Comparison of ENCODE assay signal across 10 cellular contexts in genomic region chr1:169487153-169487552, GRCh38. TPM values are rescaled to one million over a fixed set of nuclear protein-coding genes. Genes with fewer than 3 reads are reported as not detected.
A peak's percentile ranks its signal among the peaks of the same experiment; 100 is the strongest.
DNase-seq lines count a peak whose midpoint lies in the region; TF ChIP-seq lines count a peak whose summit lies in the region.
"Had no signal": no experiment of that assay in that cellular context is flagged by ENCODE, and none has a peak within 500 bp of the region (broad histone marks: within the 10 kb centered on the region; RNA-seq: fewer than 3 reads in every experiment).

No MANE protein-coding gene starts in this region.

- H3K4me3 ChIP-seq in OCI-LY3 (ENCODE audit: low read length) (peak overlapping the region; percentile 83), endocrine pancreas (ENCODE audit: control insufficient read depth, insufficient read depth, low read length) (peak overlapping the region; percentile 90), Karpas-422 (ENCODE audit: low read length) (no peak overlapping the region)

- H3K9me3 Mint-ChIP-seq in Calu3 (ENCODE audit: low read depth, unreplicated experiment) (no peaks in the 10 kb centered on the region), osteocyte (ENCODE audit: unreplicated experiment) (no peaks in the 10 kb centered on the region)

- H3K9me2 ChIP-seq in Karpas-422 (replicated peaks; ENCODE audit: insufficient read depth, low read length) = no peaks in the 10 kb centered on the region

- H3K4me2 ChIP-seq in OCI-LY3 (ENCODE audit: low read length) (peak overlapping the region; percentile 95), Karpas-422 (ENCODE audit: low read depth, low read length, poor library complexity, severe bottlenecking) (no peak overlapping the region)

- peaks cover 20% of the 10 kb centered on the region for H3K36me3 ChIP-seq in OCI-LY3 (replicated peaks; ENCODE audit: low read depth, low read length)
- no peaks in the 10 kb centered on the region for H3K36me3 ChIP-seq in endocrine pancreas (ENCODE audit: control insufficient read depth, insufficient read depth, low read length)
- no peaks in the 10 kb centered on the region for H3K36me3 ChIP-seq in Karpas-422 (ENCODE audit: insufficient read depth, low read length)

- H4K20me1 ChIP-seq in OCI-LY3 (ENCODE audit: insufficient read depth, low read length) (peaks cover 29% of the 10 kb centered on the region), Karpas-422 (ENCODE audit: insufficient read depth, low read depth, low read length) (no peaks in the 10 kb centered on the region)

- in situ Hi-C loops in ACHN (cut with HindIII; ENCODE audit: low pct_ligation_motif_present, low pct_unique_long_range_greater_than_20kb, low sequenced_read_pairs) = no loop called here

- H3K79me2 ChIP-seq in OCI-LY3 (ENCODE audit: low read length) (peaks cover 45% of the 10 kb centered on the region), Karpas-422 (ENCODE audit: low read length) (no peaks in the 10 kb centered on the region)

- BruUV-seq in Calu3 (replicated peaks; lab: Mats Ljungman, UMichigan) = no TSS peak

- DNase-seq in Calu3 (no peak), osteocyte (ENCODE audit: extremely low spot score, unreplicated experiment) (no peak), Karpas-422 (no peak), DMS79 treated with DMSO at 0.1 percent for 48 hours (lab: John Stamatoyannopoulos, UW) (no peak), ACHN (no peak), GOT3 (lab: John Stamatoyannopoulos, UW) (no peak)
- DNase-seq: activated naive CD4-positive, alpha-beta T cell treated with Interleukin-2 at 50 U/mL for 16 hours had no signal

- H3K27me3 Mint-ChIP-seq in Calu3 (ENCODE audit: unreplicated experiment) (no peaks in the 10 kb centered on the region), osteocyte (ENCODE audit: unreplicated experiment) (no peaks in the 10 kb centered on the region)

- H2AFZ ChIP-seq in OCI-LY3 (ENCODE audit: low read depth, low read length) = no peak overlapping the region
- H2AFZ ChIP-seq in Karpas-422 (ENCODE audit: low read length) = no peak overlapping the region

- H3K4me1 ChIP-seq in OCI-LY3 (ENCODE audit: low read length) (peaks cover 48% of the 10 kb centered on the region), endocrine pancreas (ENCODE audit: control insufficient read depth, insufficient read depth, low read length) (peaks cover 17% of the 10 kb centered on the region), Karpas-422 (ENCODE audit: low read length) (peaks cover 13% of the 10 kb centered on the region)

- H3K9ac ChIP-seq in OCI-LY3 (ENCODE audit: low read length) (peak overlapping the region; percentile 76; the same call in 1 of the 2 replicates), endocrine pancreas (ENCODE audit: control insufficient read depth, insufficient read depth, low read length) (no peak overlapping the region), Karpas-422 (ENCODE audit: low read length) (no peak overlapping the region)

- CTCF ChIA-PET in Calu3 (lab: Charles Lee) = interaction anchor here (1.9 to 3.1 kb wide), 2 partner anchors 22 to 59 kb away, joined by 15 to 25 read pairs; no protein-coding TSS in a partner anchor

- intact Hi-C loops in Calu3 (cut with micrococcal nuclease; ENCODE audit: unreplicated experiment) = loop anchor here (2.0 to 5.0 kb wide), 3 partner anchors 22 to 52 kb away; no protein-coding TSS in a partner anchor

- H3K4me1 Mint-ChIP-seq in Calu3 (ENCODE audit: low read depth, unreplicated experiment) (peaks cover 52% of the 10 kb centered on the region), osteocyte (ENCODE audit: unreplicated experiment) (peaks cover 36% of the 10 kb centered on the region)

- no peak overlapping the region for H3K27ac ChIP-seq in OCI-LY3 (ENCODE audit: low read length)
- no peak overlapping the region for H3K27ac ChIP-seq in Karpas-422 (ENCODE audit: low read length)

- no peaks in the 10 kb centered on the region for H3K27me3 ChIP-seq in OCI-LY3 (ENCODE audit: low read depth, low read length)
- no peaks in the 10 kb centered on the region for H3K27me3 ChIP-seq in endocrine pancreas (ENCODE audit: control insufficient read depth, insufficient read depth, low read length)
- peaks cover 3% of the 10 kb centered on the region; the same call in 1 of the 2 replicates for H3K27me3 ChIP-seq in Karpas-422 (ENCODE audit: low read length)

- H3K9me3 ChIP-seq in OCI-LY3 (ENCODE audit: insufficient read depth, low read length) (no peaks in the 10 kb centered on the region), endocrine pancreas (ENCODE audit: control insufficient read depth, low read length) (no peaks in the 10 kb centered on the region), Karpas-422 (ENCODE audit: low read length) (no peaks in the 10 kb centered on the region)

- peak overlapping the region; percentile 87 for H3K4me3 Mint-ChIP-seq in Calu3 (ENCODE audit: low read depth, unreplicated experiment)
- H3K4me3 Mint-ChIP-seq in osteocyte (ENCODE audit: unreplicated experiment) = peak overlapping the region; percentile 91

- peaks cover 57% of the 10 kb centered on the region for H3K36me3 Mint-ChIP-seq in Calu3 (ENCODE audit: insufficient read depth, unreplicated experiment)
- H3K36me3 Mint-ChIP-seq in osteocyte (ENCODE audit: unreplicated experiment) = no peaks in the 10 kb centered on the region

- TF ChIP-seq CTCF in Calu3 (IDR thresholded peaks at IDR 0.05; ENCODE audit: unreplicated experiment) (no peak), OCI-LY3 (IDR thresholded peaks at IDR 0.05; ENCODE audit: low read depth, low read length) (no peak), osteocyte (IDR thresholded peaks at IDR 0.05) (no peak)

- H3K27ac Mint-ChIP-seq in Calu3 (ENCODE audit: unreplicated experiment) (peak overlapping the region; percentile 99), osteocyte (ENCODE audit: unreplicated experiment) (peak overlapping the region; percentile 99)

RNA-seq across cellular contexts. Expression of gene SLC19A2, which starts 1.4 kb away (rescaled TPM):
- 22.0 and 24.2 TPM in 2 replicates for total RNA-seq in Calu3 (2022)
- 3.9 and 4.0 TPM in 2 replicates for total RNA-seq in osteocyte
- total RNA-seq in Karpas-422 (2014; rRNA removed; shearing (Covaris generic); ENCODE audit: low replicate concordance) = 0.32 and 2.3 TPM in 2 replicates

RNA-seq across cellular contexts. Expression of gene CCDC181, which starts 59.9 kb away (rescaled TPM):
- total RNA-seq in Calu3 (2022) = 0.64 and 0.71 TPM in 2 replicates
- 0.54 and 0.63 TPM in 2 replicates for total RNA-seq in osteocyte
- total RNA-seq in Karpas-422 (2014; rRNA removed; shearing (Covaris generic); ENCODE audit: low replicate concordance) = not detected in 2 replicates
- total RNA-seq: mononuclear cell had no signal
